ENCODE assay signal across 3 cellular contexts in the genomic region with DNA sequence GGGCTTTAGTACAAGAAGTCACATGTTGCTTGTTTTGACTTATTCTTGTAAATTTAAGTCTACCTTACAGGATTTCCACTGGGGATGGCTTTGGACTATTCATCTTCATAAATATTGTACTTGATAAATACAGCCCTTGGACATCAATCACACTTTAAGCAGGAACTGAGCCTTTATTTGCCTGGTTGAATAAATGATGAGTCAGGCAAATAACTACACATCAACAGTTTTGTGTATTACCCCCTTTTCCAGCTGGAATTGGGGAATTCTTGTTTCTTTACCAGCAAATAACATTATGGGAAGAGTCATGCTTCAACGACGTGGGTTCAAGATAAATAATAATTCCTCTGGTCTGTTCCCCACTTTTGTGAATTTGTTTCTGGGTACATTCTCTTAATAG.
TF ChIP-seq lines count a peak whose summit lies in the region.

No MANE protein-coding gene starts in this region.

TF ChIP-seq in A549, 52 proteins besides CTCF, POLR2A, EP300 and RAD21:
- TF ChIP-seq MAFK (IDR thresholded peaks at IDR 0.05; ENCODE audit: partially characterized antibody) = peak; percentile 76
- TF ChIP-seq MYC (IDR thresholded peaks at IDR 0.05; ENCODE audit: borderline replicate concordance, low read length) = no peak

TF ChIP-seq in IMR-90, 13 proteins besides CTCF, POLR2A, EP300 and RAD21:
- TF ChIP-seq CEBPB (IDR thresholded peaks at IDR 0.05; ENCODE audit: low read depth, low read length) (no peak), USF2 (IDR thresholded peaks at IDR 0.05; ENCODE audit: low read depth, low read length) (no peak), MAFK (IDR thresholded peaks at IDR 0.05; ENCODE audit: low read depth, low read length) (peak; percentile 88), NFE2L2 (IDR thresholded peaks at IDR 0.05; ENCODE audit: low read depth, low read length) (no peak)

TF ChIP-seq in K562, 482 proteins besides CTCF, POLR2A, EP300 and RAD21:
- TF ChIP-seq TCF15 (CRISPR knock-in tag; IDR thresholded peaks at IDR 0.05) = no peak
- TF ChIP-seq MAFF (IDR thresholded peaks at IDR 0.05; ENCODE audit: low read length) = 0 out of 2 replicates have a peak, but pooled peaks have one; percentile 12
- 0 out of 2 replicates have a peak, but pooled peaks have one; percentile 20 for TF ChIP-seq ZNF316 (IDR thresholded peaks at IDR 0.05)
